Comparison of ENCODE assay signal across 8 cellular contexts in genomic region chr19:36915992-36916830, GRCh38. TPM values are rescaled to one million over a fixed set of nuclear protein-coding genes. Genes with fewer than 3 reads are reported as not detected.
DNase-seq lines count a peak whose midpoint lies in the region; ATAC-seq and TF ChIP-seq lines count a peak whose summit lies in the region.

Gene ZNF568, plus strand, starts transcription at chr19:36916332. Its CDS starts 6,439 bp downstream, at chr19:36922771.
Gene ZNF829, minus strand, starts transcription at chr19:36916291. Its CDS starts 1,124 bp downstream, at chr19:36915167.

- peaks cover 11% of the 10 kb centered on the region for H3K27me3 Mint-ChIP-seq in endothelial cell (ENCODE audit: unreplicated experiment)

- H3K4me3 Mint-ChIP-seq in endothelial cell (ENCODE audit: unreplicated experiment): peak within 1 kb of the TSS; percentile 96

- H3K27ac ChIP-seq in mesodermal cell (ENCODE audit: low read depth, low read length, severe bottlenecking): peak within 1 kb of the TSS; percentile 59

- peaks cover 20% of the 10 kb centered on the region for H3K4me1 Mint-ChIP-seq in endothelial cell (ENCODE audit: unreplicated experiment)

- peak within 1 kb of the TSS; percentile 79 for H3K27ac Mint-ChIP-seq in endothelial cell (ENCODE audit: unreplicated experiment)

- DNase-seq in AG08396 (ENCODE audit: low spot score): peak; percentile 87
- DNase-seq in NCI-H69 (lab: John Stamatoyannopoulos, UW): peak; percentile 88
- DNase-seq in activated CD8-positive, alpha-beta memory T cell treated with anti-CD3 and anti-CD28 coated beads, Interleukin-2, amount 50 U/mL, for 48 hours: peak; percentile 93
- peak; percentile 77 for DNase-seq in endothelial cell (ENCODE audit: low spot score)
- peak; percentile 78 for DNase-seq in stimulated activated CD8-positive, alpha-beta memory T cell treated with anti-CD3 and anti-CD28 coated beads, Interleukin-15, amount 100 ng/mL, for 1 hour (ENCODE audit: low read depth)

- H3K36me3 Mint-ChIP-seq in endothelial cell (ENCODE audit: low read depth, unreplicated experiment): peaks cover 62% of the 10 kb centered on the region

- H3K9me3 Mint-ChIP-seq in endothelial cell (ENCODE audit: unreplicated experiment): peaks cover 16% of the 10 kb centered on the region

- TF ChIP-seq CTCF in endothelial cell (IDR thresholded peaks at IDR 0.05; ENCODE audit: unreplicated experiment): peak; percentile 70

- peak within 1 kb of the TSS; percentile 55 for H3K4me3 ChIP-seq in mesodermal cell (ENCODE audit: extremely low read depth, insufficient read depth, low read length, poor library complexity, severe bottlenecking)

- ATAC-seq in GM18907 (IDR thresholded peaks at IDR 0.05; ENCODE audit: unreplicated experiment) (peak; percentile 89), HG03280 (IDR thresholded peaks at IDR 0.05; ENCODE audit: unreplicated experiment) (peak; percentile 81)

- H3K9me3 ChIP-seq in mesodermal cell (ENCODE audit: control insufficient read depth, low read length): peaks cover 48% of the 10 kb centered on the region

- 17 to 25% methylated on average over 43 to 47 of the region's 57 CpGs for WGBS in mesodermal cell (ENCODE audit: insufficient coverage in 2 of 2), 2 experiments

- peaks cover 9% of the 10 kb centered on the region for H3K36me3 ChIP-seq in mesodermal cell (ENCODE audit: control insufficient read depth, insufficient read depth, low read length)

- H3K4me1 ChIP-seq in mesodermal cell (ENCODE audit: control insufficient read depth, insufficient read depth, low read length, poor library complexity, severe bottlenecking): no peaks in the 10 kb centered on the region

RNA-seq across cellular contexts. Expression of gene ZNF568, which starts in this region (rescaled TPM):
- 7.1 TPM for total RNA-seq in endothelial cell (ENCODE audit: unreplicated experiment)
- 2.8 TPM for polyA plus RNA-seq in mesodermal cell (2013, experiment 1 of 2)
- polyA plus RNA-seq in mesodermal cell (2013, experiment 2 of 2): 2.3 TPM

RNA-seq across cellular contexts. Expression of gene ZNF829, which starts in this region (rescaled TPM):
- 2.8 TPM for total RNA-seq in endothelial cell (ENCODE audit: unreplicated experiment)
- 1.1 TPM for polyA plus RNA-seq in mesodermal cell (2013, experiment 1 of 2)
- polyA plus RNA-seq in mesodermal cell (2013, experiment 2 of 2): 0.91 TPM

Comparison
In these comparisons a context has a peak if more than half of its experiments do, and no peak if none do; other contexts are left out.
1. Peak in every context shown above with its lines: DNase-seq, ATAC-seq, H3K4me3 ChIP-seq and H3K27ac ChIP-seq.